Comparison of ENCODE assay signal across 22 cellular contexts in the genomic region with DNA sequence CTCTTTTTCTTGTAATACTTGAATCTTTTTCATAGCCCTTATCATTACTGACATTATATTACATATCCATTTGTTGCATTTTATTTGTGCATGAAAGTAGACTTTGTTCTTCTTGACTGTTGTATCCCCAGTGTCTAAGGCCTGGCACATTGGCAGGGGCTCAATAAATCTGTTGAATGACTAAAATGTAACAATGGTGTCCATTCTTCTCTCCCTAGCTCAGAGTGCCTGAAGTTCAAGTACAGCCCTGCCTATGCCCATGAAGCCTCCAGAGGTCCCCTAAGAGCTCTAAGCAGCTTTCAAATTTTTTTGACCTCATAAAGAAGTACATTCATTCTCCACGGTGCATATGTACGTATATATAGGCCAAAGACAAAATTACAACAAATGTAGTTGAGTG. TPM values are rescaled to one million over a fixed set of nuclear protein-coding genes. Genes with fewer than 3 reads are reported as not detected.
DNase-seq lines count a peak whose midpoint lies in the region; ATAC-seq and TF ChIP-seq lines count a peak whose summit lies in the region.
"Had no signal": no experiment of that assay in that cellular context is flagged by ENCODE, and none has a peak within 500 bp of the region (broad histone marks: within the 10 kb centered on the region; RNA-seq: fewer than 3 reads in every experiment).

No MANE protein-coding gene starts in this region.

- CTCF ChIA-PET in Calu3 (lab: Charles Lee) = no interaction called here

- BruUV-seq in Calu3 (replicated peaks; lab: Mats Ljungman, UMichigan) = no TSS peak

- no peaks in the 10 kb centered on the region for H3K27me3 Mint-ChIP-seq in activated T-helper 2 cell treated with anti-CD3 and anti-CD28 coated beads, Interferon-gamma antibody, Interleukin-2, Interleukin-4, amounts not matched to agents 10 μg/mL and 5 μg/mL and 100 μg/mL, durations not matched to agents 14 hours and 24 hours and 36 hours (ENCODE audit: low read depth)
- no peaks in the 10 kb centered on the region for H3K27me3 Mint-ChIP-seq in Calu3 (ENCODE audit: unreplicated experiment)

- no peaks in the 10 kb centered on the region for H3K9me3 ChIP-seq in heart left ventricle
- H3K9me3 ChIP-seq in mucosa of descending colon = no peaks in the 10 kb centered on the region
- H3K9me3 ChIP-seq in transverse colon = no peaks in the 10 kb centered on the region
- H3K9me3 ChIP-seq: esophagus muscularis mucosa, lower lobe of right lung, psoas muscle, suprapubic skin had no signal

- H3K9me3 Mint-ChIP-seq in activated T-helper 2 cell treated with anti-CD3 and anti-CD28 coated beads, Interferon-gamma antibody, Interleukin-2, Interleukin-4, amounts not matched to agents 10 μg/mL and 5 μg/mL and 100 μg/mL, durations not matched to agents 14 hours and 24 hours and 36 hours = no peaks in the 10 kb centered on the region
- no peaks in the 10 kb centered on the region for H3K9me3 Mint-ChIP-seq in Calu3 (ENCODE audit: low read depth, unreplicated experiment)
- H3K9me3 Mint-ChIP-seq: CD8-positive, alpha-beta memory T cell; central memory CD8-positive, alpha-beta T cell; IgD-negative memory B cell; naive B cell had no signal

- intact Hi-C loops in heart left ventricle (cut with DNase I) = loop anchor here in 2 of 10 donors (10.0 kb wide), 2 partner anchors 50 to 70 kb away; partner anchors contain the start of genes CDC26 (in 1 of the 2) and PRPF4 (in 1 of the 2)
- intact Hi-C loops in left ventricle myocardium superior (cut with micrococcal nuclease) = no loop called here
- intact Hi-C loops in activated T-helper 2 cell treated with anti-CD3 and anti-CD28 coated beads, Interferon-gamma antibody, Interleukin-2, Interleukin-4, amounts not matched to agents 10 μg/mL and 5 μg/mL and 100 μg/mL, durations not matched to agents 14 hours and 24 hours and 36 hours (cut with micrococcal nuclease) = no loop called here
- intact Hi-C loops in mucosa of descending colon (cut with DNase I, micrococcal nuclease) = no loop called here
- intact Hi-C loops in transverse colon (cut with DNase I; ENCODE audit: low total_unique reads) = loop anchor here (10.0 kb wide), 1 partner anchor 60 kb away; the partner anchor contains the start of gene ALAD
- intact Hi-C loops in Calu3 (cut with micrococcal nuclease; ENCODE audit: unreplicated experiment) = no loop called here

- H3K36me3 ChIP-seq in heart left ventricle = no peaks in the 10 kb centered on the region
- no peaks in the 10 kb centered on the region for H3K36me3 ChIP-seq in mucosa of descending colon (ENCODE audit: low read depth)
- H3K36me3 ChIP-seq in transverse colon = no peaks in the 10 kb centered on the region
- H3K36me3 ChIP-seq: esophagus muscularis mucosa, lower lobe of right lung, suprapubic skin had no signal

- DNase-seq in heart left ventricle (no peak), left ventricle myocardium superior (no peak), mucosa of descending colon (peak in 1 of 3 donors; percentile 32), transverse colon (peak; percentile 45), Calu3 (no peak)
- no peak for DNase-seq in activated T-helper 2 cell treated with anti-CD3 and anti-CD28 coated beads, Interferon-gamma antibody, Interleukin-2, Interleukin-4, amounts not matched to agents 10 μg/mL and 5 μg/mL and 100 μg/mL, durations not matched to agents 14 hours and 24 hours and 36 hours (ENCODE audit: low spot score)
- DNase-seq: activated effector memory CD4-positive, alpha-beta T cell treated with anti-CD3 and anti-CD28 coated beads, Interleukin-2, amount 50 U/mL, for 16 hours; amniotic stem cell; CD8-positive, alpha-beta memory T cell; effector CD8-positive, alpha-beta T cell; lower lobe of right lung; MM.1S; naive B cell; NCI-H146; NCI-H82; psoas muscle had no signal

- H3K27me3 ChIP-seq in heart left ventricle (peaks cover 0 to 10% (median 5%) of the 10 kb centered on the region in 9 donors), transverse colon (peaks cover 5% of the 10 kb centered on the region)

- TF ChIP-seq CTCF in heart left ventricle (IDR thresholded peaks at IDR 0.05) = no peak
- TF ChIP-seq CTCF in mucosa of descending colon (IDR thresholded peaks at IDR 0.05) = no peak
- peak in 1 of 5 experiments; percentile 12 for TF ChIP-seq CTCF in transverse colon (IDR thresholded peaks at IDR 0.05)
- no peak for TF ChIP-seq CTCF in Calu3 (IDR thresholded peaks at IDR 0.05; ENCODE audit: unreplicated experiment)

- in situ Hi-C loops in transverse colon (cut with MboI; ENCODE audit: low pct_ligation_motif_present in 1 of 4, low pct_unique_long_range_greater_than_20kb in 1 of 4, low sequenced_read_pairs in 3 of 4) = no loop called here

- WGBS in heart left ventricle, 4 donors = 63 to 74% (median 73%) methylated on average over 2 of the region's 2 CpGs
- 38 to 47% methylated on average over 2 of the region's 2 CpGs for WGBS in transverse colon (ENCODE audit: low coverage in 1 of 2), 2 donors

- no peak for ATAC-seq in heart left ventricle
- no peak for ATAC-seq in left ventricle myocardium superior
- ATAC-seq in mucosa of descending colon = peak; percentile 20
- no peak for ATAC-seq in GM18505 (IDR thresholded peaks at IDR 0.05; ENCODE audit: unreplicated experiment)
- ATAC-seq: lower lobe of right lung, psoas muscle had no signal

- no peak for TF ChIP-seq EP300 in transverse colon (IDR thresholded peaks at IDR 0.05; ENCODE audit: low read depth)

- TF ChIP-seq POLR2A in heart left ventricle (IDR thresholded peaks at IDR 0.05) (no peak), transverse colon (IDR thresholded peaks at IDR 0.05) (no peak), GM18505 (IDR thresholded peaks at IDR 0.05; ENCODE audit: borderline replicate concordance, extremely low read depth, insufficient read depth, insufficient read length) (no peak)

- no peaks in the 10 kb centered on the region for H3K36me3 Mint-ChIP-seq in activated T-helper 2 cell treated with anti-CD3 and anti-CD28 coated beads, Interferon-gamma antibody, Interleukin-2, Interleukin-4, amounts not matched to agents 10 μg/mL and 5 μg/mL and 100 μg/mL, durations not matched to agents 14 hours and 24 hours and 36 hours (ENCODE audit: low read depth)
- H3K36me3 Mint-ChIP-seq in Calu3 (ENCODE audit: insufficient read depth, unreplicated experiment) = peaks cover 18% of the 10 kb centered on the region
- H3K36me3 Mint-ChIP-seq: IgD-negative memory B cell, naive B cell had no signal

- peaks cover 0 to 25% (median 12%) of the 10 kb centered on the region in 12 donors for H3K4me1 ChIP-seq in heart left ventricle
- peaks cover 19% of the 10 kb centered on the region for H3K4me1 ChIP-seq in mucosa of descending colon (ENCODE audit: low read depth)
- peaks cover 3 to 64% (median 35%) of the 10 kb centered on the region in 4 donors for H3K4me1 ChIP-seq in transverse colon

- H3K27ac Mint-ChIP-seq in activated T-helper 2 cell treated with anti-CD3 and anti-CD28 coated beads, Interferon-gamma antibody, Interleukin-2, Interleukin-4, amounts not matched to agents 10 μg/mL and 5 μg/mL and 100 μg/mL, durations not matched to agents 14 hours and 24 hours and 36 hours = peak overlapping the region; percentile 18
- no peak overlapping the region for H3K27ac Mint-ChIP-seq in Calu3 (ENCODE audit: unreplicated experiment)
- H3K27ac Mint-ChIP-seq: IgD-negative memory B cell had no signal

- no peak overlapping the region for H3K4me3 ChIP-seq in heart left ventricle
- no peak overlapping the region for H3K4me3 ChIP-seq in mucosa of descending colon
- no peak overlapping the region for H3K4me3 ChIP-seq in transverse colon
- H3K4me3 ChIP-seq: esophagus muscularis mucosa, lower lobe of right lung, psoas muscle, suprapubic skin had no signal

- H3K27ac ChIP-seq in heart left ventricle = peak overlapping the region in 9 of 12 donors; percentile 8 to 95 (median 84)
- peak overlapping the region; percentile 77 to 85 (median 84) for H3K27ac ChIP-seq in transverse colon
- H3K27ac ChIP-seq: HL-60, lower lobe of right lung, psoas muscle, suprapubic skin had no signal

- H3K4me1 Mint-ChIP-seq in activated T-helper 2 cell treated with anti-CD3 and anti-CD28 coated beads, Interferon-gamma antibody, Interleukin-2, Interleukin-4, amounts not matched to agents 10 μg/mL and 5 μg/mL and 100 μg/mL, durations not matched to agents 14 hours and 24 hours and 36 hours (ENCODE audit: low read depth) = peaks cover 45% of the 10 kb centered on the region
- H3K4me1 Mint-ChIP-seq in Calu3 (ENCODE audit: low read depth, unreplicated experiment) = peaks cover 33% of the 10 kb centered on the region

- no peak overlapping the region for H3K4me3 Mint-ChIP-seq in activated T-helper 2 cell treated with anti-CD3 and anti-CD28 coated beads, Interferon-gamma antibody, Interleukin-2, Interleukin-4, amounts not matched to agents 10 μg/mL and 5 μg/mL and 100 μg/mL, durations not matched to agents 14 hours and 24 hours and 36 hours (ENCODE audit: low read depth)
- no peak overlapping the region for H3K4me3 Mint-ChIP-seq in Calu3 (ENCODE audit: low read depth, unreplicated experiment)
- H3K4me3 Mint-ChIP-seq: CD8-positive, alpha-beta memory T cell; central memory CD8-positive, alpha-beta T cell; IgD-negative memory B cell had no signal

RNA-seq across cellular contexts. Expression of gene BSPRY, which starts 4.2 kb away (rescaled TPM):
- 1 to 10 TPM in 7 of 9 donors, under 1 TPM in 1, not detected in 1; 0.39 to 7.6 (median 1.7) TPM for total RNA-seq in heart left ventricle
- polyA plus RNA-seq in heart left ventricle = 1 to 10 TPM in 1 of 2 donors, under 1 TPM in 1; 0.80 to 3.8 TPM
- 0.37 TPM for total RNA-seq in left ventricle myocardium superior
- 11.1 and 12.5 TPM in 2 replicates for total RNA-seq in activated T-helper 2 cell treated with anti-CD3 and anti-CD28 coated beads, Interferon-gamma antibody, Interleukin-2, Interleukin-4, amounts not matched to agents 10 μg/mL and 5 μg/mL and 100 μg/mL, durations not matched to agents 14 hours and 24 hours and 36 hours
- 10 to 100 TPM in 2 of 3 donors, 1 to 10 TPM in 1; 7.4 to 45.0 (median 26.7) TPM for total RNA-seq in mucosa of descending colon
- 10 to 100 TPM in 3 of 4 donors, 1 to 10 TPM in 1; 9.0 to 36.8 (median 26.8) TPM for total RNA-seq in transverse colon
- total RNA-seq in Calu3 (2022) = 14.5 and 17.4 TPM in 2 replicates
- total RNA-seq: psoas muscle had no signal

RNA-seq across cellular contexts. Expression of gene WDR31, which starts 5.1 kb away (rescaled TPM):
- total RNA-seq in heart left ventricle (10 to 100 TPM in 6 of 9 donors, 1 to 10 TPM in 3; 8.1 to 22.4 (median 14.4) TPM), left ventricle myocardium superior (12.9 TPM), mucosa of descending colon (1 to 10 TPM; 2.6 to 4.6 (median 3.3) TPM), transverse colon (1 to 10 TPM in 3 of 4 donors, under 1 TPM in 1; 0.60 to 3.0 (median 1.6) TPM), Calu3 (2022) (3.1 and 4.0 TPM in 2 replicates)
- polyA plus RNA-seq in heart left ventricle = 1 to 10 TPM; 7.0 TPM
- total RNA-seq in activated T-helper 2 cell treated with anti-CD3 and anti-CD28 coated beads, Interferon-gamma antibody, Interleukin-2, Interleukin-4, amounts not matched to agents 10 μg/mL and 5 μg/mL and 100 μg/mL, durations not matched to agents 14 hours and 24 hours and 36 hours = 1.9 and 2.1 TPM in 2 replicates

RNA-seq across cellular contexts. Expression of gene HDHD3, which starts 31.6 kb away (rescaled TPM):
- total RNA-seq in heart left ventricle (10 to 100 TPM; 11.7 to 53.8 (median 19.4) TPM), left ventricle myocardium superior (9.9 TPM), mucosa of descending colon (100 to 1,000 TPM in 2 of 3 donors, 10 to 100 TPM in 1; 75.7 to 148 (median 115) TPM), transverse colon (100 to 1,000 TPM; 156 to 269 (median 237) TPM), Calu3 (2022) (30.8 and 35.2 TPM in 2 replicates)
- polyA plus RNA-seq in heart left ventricle = 10 to 100 TPM; 16.2 to 49.0 TPM
- 18.7 and 18.8 TPM in 2 replicates for total RNA-seq in activated T-helper 2 cell treated with anti-CD3 and anti-CD28 coated beads, Interferon-gamma antibody, Interleukin-2, Interleukin-4, amounts not matched to agents 10 μg/mL and 5 μg/mL and 100 μg/mL, durations not matched to agents 14 hours and 24 hours and 36 hours

RNA-seq across cellular contexts. Expression of gene RNF183, which starts 42.0 kb away (rescaled TPM):
- not detected for total RNA-seq in heart left ventricle
- under 1 TPM in 1 of 2 donors, not detected in 1; 0.04 TPM for polyA plus RNA-seq in heart left ventricle
- not detected for total RNA-seq in left ventricle myocardium superior
- total RNA-seq in activated T-helper 2 cell treated with anti-CD3 and anti-CD28 coated beads, Interferon-gamma antibody, Interleukin-2, Interleukin-4, amounts not matched to agents 10 μg/mL and 5 μg/mL and 100 μg/mL, durations not matched to agents 14 hours and 24 hours and 36 hours = 0.30 TPM in 1 of 2 replicates, not detected in the other
- 1 to 10 TPM in 2 of 3 donors, under 1 TPM in 1; 0.35 to 1.4 (median 1.1) TPM for total RNA-seq in mucosa of descending colon
- under 1 TPM in 2 of 4 donors, not detected in 2; 0.14 to 0.95 TPM for total RNA-seq in transverse colon
- total RNA-seq in Calu3 (2022) = 0.76 and 1.5 TPM in 2 replicates
- total RNA-seq: CD8-positive, alpha-beta memory T cell; esophagus muscularis mucosa; lower lobe of right lung; psoas muscle had no signal
- polyA plus RNA-seq: CD8-positive, alpha-beta memory T cell; IgD-negative memory B cell had no signal

RNA-seq across cellular contexts. Expression of gene ALAD, which starts 55.9 kb away (rescaled TPM):
- total RNA-seq in heart left ventricle = 100 to 1,000 TPM in 2 of 9 donors, 10 to 100 TPM in 7; 39.8 to 153 (median 91.8) TPM
- 10 to 100 TPM; 51.1 to 74.3 TPM for polyA plus RNA-seq in heart left ventricle
- total RNA-seq in left ventricle myocardium superior = 117 TPM
- total RNA-seq in activated T-helper 2 cell treated with anti-CD3 and anti-CD28 coated beads, Interferon-gamma antibody, Interleukin-2, Interleukin-4, amounts not matched to agents 10 μg/mL and 5 μg/mL and 100 μg/mL, durations not matched to agents 14 hours and 24 hours and 36 hours = 27.9 and 28.3 TPM in 2 replicates
- 10 to 100 TPM; 51.2 to 82.4 (median 56.3) TPM for total RNA-seq in mucosa of descending colon
- total RNA-seq in transverse colon = 100 to 1,000 TPM in 1 of 4 donors, 10 to 100 TPM in 3; 18.5 to 107 (median 63.0) TPM
- total RNA-seq in Calu3 (2022) = 20.6 and 24.1 TPM in 2 replicates
